In the genomic region with DNA sequence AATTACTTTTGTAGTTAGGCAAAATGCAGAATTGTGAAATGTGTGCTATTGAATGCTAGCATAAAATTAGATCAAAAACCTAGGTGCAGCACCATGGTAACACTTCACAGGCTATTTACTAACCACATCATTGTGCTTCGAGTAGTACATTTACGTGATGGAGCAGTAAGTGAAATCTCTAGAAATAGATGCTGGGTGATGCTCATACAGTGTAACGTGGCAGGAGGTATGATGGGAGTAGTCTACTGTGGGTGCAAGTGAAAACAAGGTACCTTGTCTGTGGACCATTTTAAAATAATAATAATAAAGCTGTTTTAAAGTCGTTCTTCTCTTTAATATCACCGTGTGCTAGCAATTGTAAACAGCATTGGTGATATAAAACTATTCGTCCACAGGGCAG, we compare ENCODE assay signal across 34 cellular contexts.
"Had no signal": no experiment of that assay in that cellular context is flagged by ENCODE, and none has a peak within 500 bp of the region (broad histone marks: within the 10 kb centered on the region; RNA-seq: fewer than 3 reads in every experiment).

No MANE protein-coding gene starts in this region.

- DNase-seq: Karpas-422, Kasumi-1, KG1, MG63, MV-4-11, NCI-H1048, NCI-H1092, NCI-H1092 treated with DMSO at 0.1 percent for 48 hours, NCI-H1105, NCI-H1105 treated with DMSO at 0.1 percent for 48 hours, NCI-H1417, NCI-H1417 treated with DMSO at 0.1 percent for 48 hours, NCI-H1436, NCI-H1436 treated with DMSO at 0.1 percent for 48 hours, NCI-H146, NCI-H1694, NCI-H1694 treated with DMSO at 0.1 percent for 48 hours, NCI-H187, NCI-H187 treated with DMSO at 0.1 percent for 48 hours, NCI-H1930, NCI-H2029, NCI-H2029 treated with DMSO at 0.1 percent for 48 hours, NCI-H2081, NCI-H2081 treated with DMSO at 0.1 percent for 48 hours, NCI-H2107, NCI-H2171, NCI-H2171 treated with DMSO at 0.1 percent for 48 hours, NCI-H2227 treated with DMSO at 0.1 percent for 48 hours, NCI-H226, NCI-H345, NCI-H446, NCI-H446 treated with DMSO at 0.1 percent for 48 hours, NCI-H510A had no signal

- H3K27ac ChIP-seq: KMS-11 had no signal

- H3K9me3 ChIP-seq: MG63 had no signal

- H3K4me3 ChIP-seq: MG63 had no signal

- H3K9ac ChIP-seq: KMS-11 had no signal

- H3K27me3 ChIP-seq: MG63 had no signal

- H3K36me3 ChIP-seq: MG63 had no signal

- H3K4me2 ChIP-seq: KMS-11 had no signal
